14 cellular contexts compared by ENCODE assay signal in genomic region chr6:139325686-139326085, GRCh38. TPM values are rescaled to one million over a fixed set of nuclear protein-coding genes. Genes with fewer than 3 reads are reported as not detected.
DNase-seq lines count a peak whose midpoint lies in the region; ATAC-seq and TF ChIP-seq lines count a peak whose summit lies in the region.
"Had no signal": no experiment of that assay in that cellular context is flagged by ENCODE, and none has a peak within 500 bp of the region (broad histone marks: within the 10 kb centered on the region; RNA-seq: fewer than 3 reads in every experiment).

No MANE protein-coding gene starts in this region.

- H3K9me3 Mint-ChIP-seq in IgD-negative memory B cell (peaks cover 0 to 2% (median 0%) of the 10 kb centered on the region in 3 donors), nephron (no peaks in the 10 kb centered on the region)
- H3K9me3 Mint-ChIP-seq in activated T-helper 1 cell treated with anti-CD3 and anti-CD28 coated beads, Interleukin-12 subunit alpha, Interleukin-12 subunit beta, Interleukin-2, Interleukin-4 antibody, amounts not matched to agents 30 ng/mL and 10 ng/mL and 1 ng/mL, durations not matched to agents 14 hours and 24 hours and 36 hours, result peaks cover 25% of the 10 kb centered on the region

- TF ChIP-seq CTCF in nephron (IDR thresholded peaks at IDR 0.05; ENCODE audit: unreplicated experiment in 3 of 3), result no peak

- H3K27me3 Mint-ChIP-seq in IgD-negative memory B cell, result no peaks in the 10 kb centered on the region
- no peaks in the 10 kb centered on the region for H3K27me3 Mint-ChIP-seq in activated T-helper 1 cell treated with anti-CD3 and anti-CD28 coated beads, Interleukin-12 subunit alpha, Interleukin-12 subunit beta, Interleukin-2, Interleukin-4 antibody, amounts not matched to agents 30 ng/mL and 10 ng/mL and 1 ng/mL, durations not matched to agents 14 hours and 24 hours and 36 hours (ENCODE audit: insufficient read depth)
- H3K27me3 Mint-ChIP-seq in nephron (ENCODE audit: low read depth), result no peaks in the 10 kb centered on the region

- H3K36me3 Mint-ChIP-seq in IgD-negative memory B cell, result peaks cover 2% of the 10 kb centered on the region
- peaks cover 18% of the 10 kb centered on the region for H3K36me3 Mint-ChIP-seq in activated T-helper 1 cell treated with anti-CD3 and anti-CD28 coated beads, Interleukin-12 subunit alpha, Interleukin-12 subunit beta, Interleukin-2, Interleukin-4 antibody, amounts not matched to agents 30 ng/mL and 10 ng/mL and 1 ng/mL, durations not matched to agents 14 hours and 24 hours and 36 hours (ENCODE audit: low read depth)
- H3K36me3 Mint-ChIP-seq in nephron (ENCODE audit: low read depth), result no peaks in the 10 kb centered on the region

- DNase-seq in NCI-H1417 (lab: John Stamatoyannopoulos, UW) (peak in 2 of 3 experiments; percentile 13 to 58), NCI-H1417 treated with DMSO at 0.1 percent for 48 hours (lab: John Stamatoyannopoulos, UW) (no peak), NCI-H1694 treated with DMSO at 0.1 percent for 48 hours (lab: John Stamatoyannopoulos, UW) (no peak), epidermal melanocyte (ENCODE audit: insufficient read length, low spot score) (no peak)
- DNase-seq in activated T-helper 1 cell treated with anti-CD3 and anti-CD28 coated beads, Interleukin-12 subunit alpha, Interleukin-12 subunit beta, Interleukin-2, Interleukin-4 antibody, amounts not matched to agents 30 ng/mL and 10 ng/mL and 1 ng/mL, durations not matched to agents 14 hours and 24 hours and 36 hours (ENCODE audit: low spot score), result no peak
- DNase-seq: DMS153, KG1, NCI-H226, testis, WERI-Rb-1 had no signal

- H3K4me1 Mint-ChIP-seq in IgD-negative memory B cell (peaks cover 27 to 44% (median 31%) of the 10 kb centered on the region in 3 donors), nephron (peaks cover 22% of the 10 kb centered on the region)
- H3K4me1 Mint-ChIP-seq in activated T-helper 1 cell treated with anti-CD3 and anti-CD28 coated beads, Interleukin-12 subunit alpha, Interleukin-12 subunit beta, Interleukin-2, Interleukin-4 antibody, amounts not matched to agents 30 ng/mL and 10 ng/mL and 1 ng/mL, durations not matched to agents 14 hours and 24 hours and 36 hours (ENCODE audit: low read depth), result peaks cover 39% of the 10 kb centered on the region

- intact Hi-C loops in activated T-helper 1 cell treated with anti-CD3 and anti-CD28 coated beads, Interleukin-12 subunit alpha, Interleukin-12 subunit beta, Interleukin-2, Interleukin-4 antibody, amounts not matched to agents 30 ng/mL and 10 ng/mL and 1 ng/mL, durations not matched to agents 14 hours and 24 hours and 36 hours (cut with micrococcal nuclease), result no loop called here

- H3K27ac Mint-ChIP-seq in IgD-negative memory B cell, result peak overlapping the region; percentile 71 to 99 (median 98)
- peak overlapping the region; percentile 65 for H3K27ac Mint-ChIP-seq in activated T-helper 1 cell treated with anti-CD3 and anti-CD28 coated beads, Interleukin-12 subunit alpha, Interleukin-12 subunit beta, Interleukin-2, Interleukin-4 antibody, amounts not matched to agents 30 ng/mL and 10 ng/mL and 1 ng/mL, durations not matched to agents 14 hours and 24 hours and 36 hours
- peak overlapping the region; percentile 29 to 66 (median 33) for H3K27ac Mint-ChIP-seq in nephron

- no peak for ATAC-seq in HG02870 (IDR thresholded peaks at IDR 0.05; ENCODE audit: unreplicated experiment)
- ATAC-seq: sciatic nerve had no signal

- peak overlapping the region in 3 of 4 donors; percentile 69 to 81 (median 70) for H3K4me3 Mint-ChIP-seq in IgD-negative memory B cell
- no peak overlapping the region for H3K4me3 Mint-ChIP-seq in activated T-helper 1 cell treated with anti-CD3 and anti-CD28 coated beads, Interleukin-12 subunit alpha, Interleukin-12 subunit beta, Interleukin-2, Interleukin-4 antibody, amounts not matched to agents 30 ng/mL and 10 ng/mL and 1 ng/mL, durations not matched to agents 14 hours and 24 hours and 36 hours
- H3K4me3 Mint-ChIP-seq in nephron, result no peak overlapping the region

RNA-seq across cellular contexts. Expression of gene TXLNB, which starts 33.9 kb away (rescaled TPM):
- polyA plus RNA-seq in IgD-negative memory B cell, result 1.9 TPM
- total RNA-seq in activated T-helper 1 cell treated with anti-CD3 and anti-CD28 coated beads, Interleukin-12 subunit alpha, Interleukin-12 subunit beta, Interleukin-2, Interleukin-4 antibody, amounts not matched to agents 30 ng/mL and 10 ng/mL and 1 ng/mL, durations not matched to agents 14 hours and 24 hours and 36 hours, result 0.08 TPM in 1 of 2 replicates, not detected in the other

RNA-seq across cellular contexts. Expression of gene CITED2, which starts 48.8 kb away (rescaled TPM):
- 15.8 TPM for polyA plus RNA-seq in IgD-negative memory B cell
- total RNA-seq in activated T-helper 1 cell treated with anti-CD3 and anti-CD28 coated beads, Interleukin-12 subunit alpha, Interleukin-12 subunit beta, Interleukin-2, Interleukin-4 antibody, amounts not matched to agents 30 ng/mL and 10 ng/mL and 1 ng/mL, durations not matched to agents 14 hours and 24 hours and 36 hours, result 72.5 and 73.7 TPM in 2 replicates

Comparison
In these comparisons a context has a peak if more than half of its experiments do, and no peak if none do; other contexts are left out.
1. DNase-seq: peak in NCI-H1417 (2 of 3); none in NCI-H1417 treated with DMSO at 0.1 percent for 48 hours (single experiment), activated T-helper 1 cell treated with anti-CD3 and anti-CD28 coated beads, Interleukin-12 subunit alpha, Interleukin-12 subunit beta, Interleukin-2, Interleukin-4 antibody, amounts not matched to agents 30 ng/mL and 10 ng/mL and 1 ng/mL, durations not matched to agents 14 hours and 24 hours and 36 hours (single experiment), NCI-H1694 treated with DMSO at 0.1 percent for 48 hours (single experiment) and epidermal melanocyte (single experiment).
2. H3K27ac Mint-ChIP-seq: peak in every context shown above with its lines; median percentile 98 in IgD-negative memory B cell; 65 in activated T-helper 1 cell treated with anti-CD3 and anti-CD28 coated beads, Interleukin-12 subunit alpha, Interleukin-12 subunit beta, Interleukin-2, Interleukin-4 antibody, amounts not matched to agents 30 ng/mL and 10 ng/mL and 1 ng/mL, durations not matched to agents 14 hours and 24 hours and 36 hours; 33 in nephron.
3. H3K4me3 Mint-ChIP-seq: peak in IgD-negative memory B cell (3 of 4); none in activated T-helper 1 cell treated with anti-CD3 and anti-CD28 coated beads, Interleukin-12 subunit alpha, Interleukin-12 subunit beta, Interleukin-2, Interleukin-4 antibody, amounts not matched to agents 30 ng/mL and 10 ng/mL and 1 ng/mL, durations not matched to agents 14 hours and 24 hours and 36 hours (single experiment) and nephron (0 of 3).